ENCODE assay signal across 29 cellular contexts in the genomic region with DNA sequence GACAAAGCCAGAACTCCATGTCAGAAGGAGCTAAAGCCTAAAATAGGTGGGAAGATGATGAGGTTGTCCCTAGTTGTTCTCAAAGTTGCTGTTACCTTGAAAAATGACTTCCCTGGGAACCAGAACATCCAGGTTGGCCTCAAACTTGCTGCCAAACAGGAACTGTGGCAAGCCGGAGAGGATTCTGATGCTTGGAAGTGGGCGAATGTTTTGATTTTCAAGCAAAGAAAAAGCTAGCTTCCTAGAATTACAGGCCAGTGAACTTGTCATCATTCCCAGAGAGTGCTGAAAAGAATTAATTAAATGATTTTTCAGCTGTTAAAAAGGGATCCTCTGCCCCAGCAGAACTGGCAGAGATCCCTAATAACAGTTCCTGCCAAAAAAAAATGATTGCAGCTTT.
DNase-seq lines count a peak whose midpoint lies in the region; ATAC-seq, FAIRE-seq and TF ChIP-seq lines count a peak whose summit lies in the region.
"Had no signal": no experiment of that assay in that cellular context is flagged by ENCODE, and none has a peak within 500 bp of the region (broad histone marks: within the 10 kb centered on the region; RNA-seq: fewer than 3 reads in every experiment).

No MANE protein-coding gene starts in this region.

- TF ChIP-seq CTCF in esophagus muscularis mucosa (IDR thresholded peaks at IDR 0.05) = no peak

- no peak for TF ChIP-seq EP300 in esophagus muscularis mucosa (IDR thresholded peaks at IDR 0.05)

- H3K4me3 Mint-ChIP-seq in stimulated activated effector memory CD8-positive, alpha-beta T cell treated with anti-CD3 and anti-CD28 coated beads, Interleukin-12 subunit alpha, Interleukin-12 subunit beta, amount 100 ng/mL, for 72 hours = no peak overlapping the region
- H3K4me3 Mint-ChIP-seq in activated naive CD8-positive, alpha-beta T cell treated with anti-CD3 and anti-CD28 coated beads for 36 hours = no peak overlapping the region
- H3K4me3 Mint-ChIP-seq: activated CD4-positive, alpha-beta T cell treated with anti-CD3 and anti-CD28 coated beads for 36 hours; activated naive CD4-positive, alpha-beta T cell treated with anti-CD3 and anti-CD28 coated beads, Interleukin-2, amount 50 U/mL, for 24 hours; effector memory CD8-positive, alpha-beta T cell had no signal

- DNase-seq in NCI-H446 treated with DMSO at 0.1 percent for 48 hours (lab: John Stamatoyannopoulos, UW) = peak; percentile 63
- peak; percentile 70 for DNase-seq in esophagus muscularis mucosa (ENCODE audit: extremely low spot score)
- peak; percentile 48 for DNase-seq in middle frontal gyrus (ENCODE audit: extremely low spot score, low spot score)
- no peak for DNase-seq in stimulated activated effector memory CD8-positive, alpha-beta T cell treated with anti-CD3 and anti-CD28 coated beads, Interleukin-12 subunit alpha, Interleukin-12 subunit beta, amount 100 ng/mL, for 72 hours (ENCODE audit: low spot score in 2 of 2)
- DNase-seq in small intestine = no peak
- no peak for DNase-seq in NCI-H2171 treated with DMSO at 0.1 percent for 48 hours (lab: John Stamatoyannopoulos, UW)
- no peak for DNase-seq in activated naive CD8-positive, alpha-beta T cell treated with anti-CD3 and anti-CD28 coated beads for 36 hours
- DNase-seq: activated CD4-positive, alpha-beta T cell treated with anti-CD3 and anti-CD28 coated beads for 36 hours; effector memory CD8-positive, alpha-beta T cell; erythroblast; foreskin keratinocyte; HCEC 1CT; lower lobe of right lung; MM.1S; NCI-H2081; NCI-H2227 treated with DMSO at 0.1 percent for 48 hours; right lobe of liver; SIG-M5; stimulated activated CD4-positive, alpha-beta T cell treated with anti-CD3 and anti-CD28 coated beads, Interleukin-12 subunit alpha, Interleukin-12 subunit beta, amount 100 ng/mL, for 4 hours; stimulated activated CD4-positive, alpha-beta T cell treated with anti-CD3 and anti-CD28 coated beads, Interleukin-4, amount 100 ng/mL, for 1 hour had no signal

- no peaks in the 10 kb centered on the region for H3K36me3 Mint-ChIP-seq in stimulated activated effector memory CD8-positive, alpha-beta T cell treated with anti-CD3 and anti-CD28 coated beads, Interleukin-12 subunit alpha, Interleukin-12 subunit beta, amount 100 ng/mL, for 72 hours
- H3K36me3 Mint-ChIP-seq in activated naive CD8-positive, alpha-beta T cell treated with anti-CD3 and anti-CD28 coated beads for 36 hours = peaks cover 15% of the 10 kb centered on the region

- TF ChIP-seq POLR2A in esophagus muscularis mucosa (IDR thresholded peaks at IDR 0.05; ENCODE audit: low read depth) = no peak

- FAIRE-seq in small intestine (lab: Jason Lieb, UNC) = no peak
- FAIRE-seq: HepG2 had no signal

- H3K4me1 ChIP-seq in esophagus muscularis mucosa (peaks cover 11 to 39% (median 31%) of the 10 kb centered on the region in 4 donors), small intestine (ENCODE audit: control insufficient read depth in 2 of 2, insufficient read depth in 1 of 2, low read depth in 1 of 2, low read length in 1 of 2) (peaks cover 0 to 5% of the 10 kb centered on the region in 2 donors)
- H3K4me1 ChIP-seq: BLaER1, lower lobe of right lung had no signal

- H3K27me3 Mint-ChIP-seq in activated naive CD8-positive, alpha-beta T cell treated with anti-CD3 and anti-CD28 coated beads for 36 hours = no peaks in the 10 kb centered on the region
- H3K27me3 Mint-ChIP-seq: activated CD4-positive, alpha-beta T cell treated with anti-CD3 and anti-CD28 coated beads for 36 hours; activated naive CD4-positive, alpha-beta T cell treated with anti-CD3 and anti-CD28 coated beads, Interleukin-2, amount 50 U/mL, for 24 hours; effector memory CD8-positive, alpha-beta T cell had no signal

- H3K9me3 ChIP-seq in esophagus muscularis mucosa = no peaks in the 10 kb centered on the region
- no peaks in the 10 kb centered on the region for H3K9me3 ChIP-seq in small intestine (ENCODE audit: control insufficient read depth, low read depth)
- H3K9me3 ChIP-seq: BLaER1, lower lobe of right lung, right lobe of liver, tibial nerve had no signal

- H3K27ac ChIP-seq in esophagus muscularis mucosa (replicated peaks in 1 of 4) (peak overlapping the region in 3 of 4 donors; percentile 20 to 40 (median 21)), small intestine (ENCODE audit: low read depth in 1 of 2, low read length in 1 of 2) (no peak overlapping the region)
- H3K27ac ChIP-seq: BLaER1, coronary artery, foreskin keratinocyte, hepatocyte, lower lobe of right lung, parathyroid adenoma, right lobe of liver, tibial nerve had no signal

- H3K4me1 Mint-ChIP-seq in stimulated activated effector memory CD8-positive, alpha-beta T cell treated with anti-CD3 and anti-CD28 coated beads, Interleukin-12 subunit alpha, Interleukin-12 subunit beta, amount 100 ng/mL, for 72 hours = peaks cover 6% of the 10 kb centered on the region
- peaks cover 9% of the 10 kb centered on the region for H3K4me1 Mint-ChIP-seq in activated naive CD8-positive, alpha-beta T cell treated with anti-CD3 and anti-CD28 coated beads for 36 hours

- WGBS in esophagus muscularis mucosa = 17% methylated on average over 2 of the region's 2 CpGs
- 70 to 98% (median 81%) methylated on average over 2 of the region's 2 CpGs for WGBS in small intestine, 3 donors

- H3K9me3 Mint-ChIP-seq in stimulated activated effector memory CD8-positive, alpha-beta T cell treated with anti-CD3 and anti-CD28 coated beads, Interleukin-12 subunit alpha, Interleukin-12 subunit beta, amount 100 ng/mL, for 72 hours = no peaks in the 10 kb centered on the region
- H3K9me3 Mint-ChIP-seq in activated naive CD8-positive, alpha-beta T cell treated with anti-CD3 and anti-CD28 coated beads for 36 hours = no peaks in the 10 kb centered on the region
- H3K9me3 Mint-ChIP-seq: activated naive CD4-positive, alpha-beta T cell treated with anti-CD3 and anti-CD28 coated beads, Interleukin-2, amount 50 U/mL, for 24 hours; activated T-helper 2 cell treated with anti-CD3 and anti-CD28 coated beads, Interferon-gamma antibody, Interleukin-2, Interleukin-4, amounts not matched to agents 10 μg/mL and 5 μg/mL and 100 μg/mL, durations not matched to agents 14 hours and 24 hours and 36 hours; effector memory CD8-positive, alpha-beta T cell had no signal

- H3K27me3 ChIP-seq in esophagus muscularis mucosa (no peaks in the 10 kb centered on the region), small intestine (ENCODE audit: control insufficient read depth in 2 of 2, insufficient read depth in 2 of 2, low read length in 2 of 2) (no peaks in the 10 kb centered on the region)
- H3K27me3 ChIP-seq: BLaER1, foreskin keratinocyte, hepatocyte, right lobe of liver, tibial nerve had no signal

- H3K36me3 ChIP-seq in esophagus muscularis mucosa (peaks cover 0 to 3% (median 0%) of the 10 kb centered on the region in 4 donors), small intestine (ENCODE audit: control insufficient read depth in 2 of 2, insufficient read depth in 2 of 2, low read length in 2 of 2) (peaks cover 0 to 2% of the 10 kb centered on the region in 2 donors)
- H3K36me3 ChIP-seq: lower lobe of right lung, right lobe of liver had no signal

- no peak for ATAC-seq in stimulated activated effector memory CD8-positive, alpha-beta T cell treated with anti-CD3 and anti-CD28 coated beads, Interleukin-12 subunit alpha, Interleukin-12 subunit beta, amount 100 ng/mL, for 72 hours
- ATAC-seq in esophagus mucosa = no peak
- ATAC-seq: activated CD4-positive, alpha-beta T cell treated with anti-CD3 and anti-CD28 coated beads for 36 hours; effector memory CD8-positive, alpha-beta T cell; foreskin keratinocyte; HepG2; lower lobe of right lung; right lobe of liver had no signal

- intact Hi-C loops in esophagus muscularis mucosa (cut with DNase I) = no loop called here

- H3K27ac Mint-ChIP-seq in stimulated activated effector memory CD8-positive, alpha-beta T cell treated with anti-CD3 and anti-CD28 coated beads, Interleukin-12 subunit alpha, Interleukin-12 subunit beta, amount 100 ng/mL, for 72 hours = peak overlapping the region; percentile 72
- H3K27ac Mint-ChIP-seq in activated naive CD8-positive, alpha-beta T cell treated with anti-CD3 and anti-CD28 coated beads for 36 hours = no peak overlapping the region
- H3K27ac Mint-ChIP-seq: activated CD4-positive, alpha-beta T cell treated with anti-CD3 and anti-CD28 coated beads for 36 hours; activated naive CD4-positive, alpha-beta T cell treated with anti-CD3 and anti-CD28 coated beads, Interleukin-2, amount 50 U/mL, for 24 hours; activated T-helper 2 cell treated with anti-CD3 and anti-CD28 coated beads, Interferon-gamma antibody, Interleukin-2, Interleukin-4, amounts not matched to agents 10 μg/mL and 5 μg/mL and 100 μg/mL, durations not matched to agents 14 hours and 24 hours and 36 hours; effector memory CD8-positive, alpha-beta T cell had no signal

- H3K4me3 ChIP-seq in esophagus muscularis mucosa (no peak overlapping the region), small intestine (ENCODE audit: low read depth in 1 of 2, low read length in 2 of 2) (no peak overlapping the region)
- H3K4me3 ChIP-seq: BLaER1, coronary artery, hepatocyte, lower lobe of right lung, right lobe of liver, tibial nerve had no signal

Comparison
In these comparisons a context has a peak if more than half of its experiments do, and no peak if none do; other contexts are left out.
1. DNase-seq: peak in NCI-H446 treated with DMSO at 0.1 percent for 48 hours (single experiment), esophagus muscularis mucosa (single experiment) and middle frontal gyrus (single experiment); none in stimulated activated effector memory CD8-positive, alpha-beta T cell treated with anti-CD3 and anti-CD28 coated beads, Interleukin-12 subunit alpha, Interleukin-12 subunit beta, amount 100 ng/mL, for 72 hours (0 of 2), small intestine (single experiment), NCI-H2171 treated with DMSO at 0.1 percent for 48 hours (single experiment) and activated naive CD8-positive, alpha-beta T cell treated with anti-CD3 and anti-CD28 coated beads for 36 hours (single experiment).
2. H3K27ac ChIP-seq: peak in esophagus muscularis mucosa (3 of 4); none in small intestine (0 of 2).